Comparison of ENCODE assay signal across 1 cellular context in genomic region chr7:129772646-129773280, GRCh38.
TF ChIP-seq lines count a peak whose summit lies in the region.

No MANE protein-coding gene starts in this region.

TF ChIP-seq in GM23338, 12 proteins besides CTCF, POLR2A, EP300 and RAD21 (continued from another document):
- TF ChIP-seq ZNF462 (CRISPR knock-in tag; IDR thresholded peaks at IDR 0.05) (no peak), STAT1 (IDR thresholded peaks at IDR 0.05; ENCODE audit: unreplicated experiment) (no peak), NANOG (IDR thresholded peaks at IDR 0.05; ENCODE audit: borderline replicate concordance) (no peak)
TF ChIP-seq in GM23338: peak in this region for 0.
